17 cellular contexts compared by ENCODE assay signal in the genomic region with DNA sequence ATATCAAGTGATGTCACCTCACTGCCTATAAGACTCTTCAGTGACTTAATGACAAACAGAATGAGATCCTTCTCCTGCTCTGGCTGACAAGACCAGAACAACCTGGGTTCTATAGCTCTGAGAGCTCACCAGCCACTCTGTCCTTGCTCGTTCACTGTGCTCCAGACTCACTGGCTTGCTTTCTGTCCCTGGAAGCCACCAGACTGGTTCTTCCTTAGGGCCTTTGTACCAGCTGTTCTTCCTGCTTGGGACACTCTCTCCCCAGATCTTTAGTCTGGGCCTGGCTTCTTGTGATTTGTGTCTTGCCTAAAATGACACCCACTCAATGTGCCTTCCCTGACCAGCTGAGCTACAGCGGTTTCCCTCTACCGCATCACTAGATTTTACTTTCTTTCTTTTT.
DNase-seq lines count a peak whose midpoint lies in the region; ATAC-seq, FAIRE-seq and TF ChIP-seq lines count a peak whose summit lies in the region.
"Had no signal": no experiment of that assay in that cellular context is flagged by ENCODE, and none has a peak within 500 bp of the region (broad histone marks: within the 10 kb centered on the region; RNA-seq: fewer than 3 reads in every experiment).

No MANE protein-coding gene starts in this region.

- H3K4me3 ChIP-seq in bronchial epithelial cell (ENCODE audit: low read depth, low read length), result no peak overlapping the region
- H3K4me3 ChIP-seq in mesenchymal stem cell (ENCODE audit: insufficient read depth in 1 of 2, low read depth in 1 of 2, low read length in 2 of 2), result no peak overlapping the region
- H3K4me3 ChIP-seq in transverse colon, result no peak overlapping the region
- no peak overlapping the region for H3K4me3 ChIP-seq in dorsolateral prefrontal cortex
- H3K4me3 ChIP-seq: BLaER1 treated with 17β-estradiol and CSF1 and Interleukin-3, amounts not matched to agents 10 nM and 100 nM; cardiac muscle cell; MG63; tibial nerve had no signal

- intact Hi-C loops in transverse colon (cut with DNase I; ENCODE audit: low total_unique reads) (no loop called here), left ventricle myocardium superior (cut with micrococcal nuclease) (no loop called here), dorsolateral prefrontal cortex (cut with DNase I) (no loop called here)

- H2BK15ac ChIP-seq in mesenchymal stem cell (ENCODE audit: low read depth, poor library complexity, severe bottlenecking), result no peak overlapping the region

- H2AK5ac ChIP-seq in mesenchymal stem cell (ENCODE audit: low read length, severe bottlenecking), result peak overlapping the region; percentile 10

- no peak overlapping the region for H3K23ac ChIP-seq in mesenchymal stem cell (ENCODE audit: low read length in 2 of 2)

- H3K27ac ChIP-seq in mesenchymal stem cell (ENCODE audit: low read length, poor library complexity, severe bottlenecking) (no peak overlapping the region), transverse colon (no peak overlapping the region), dorsolateral prefrontal cortex (peak overlapping the region in 12 of 59 donors; percentile 6 to 53 (median 30))
- H3K27ac ChIP-seq: cardiac muscle cell, tibial nerve had no signal

- peak overlapping the region in 1 of 2 experiments; percentile 11 for H3K18ac ChIP-seq in mesenchymal stem cell (ENCODE audit: low read depth in 1 of 2, low read length in 2 of 2)

- peak overlapping the region; percentile 51 for H3K27ac Mint-ChIP-seq in activated T-cell treated with anti-CD3 and anti-CD28 coated beads, Interleukin-2, amount 50 U/mL, for 72 hours

- H3K4me1 ChIP-seq in mesenchymal stem cell (ENCODE audit: control insufficient read depth, insufficient read depth, low read depth, low read length) (no peaks in the 10 kb centered on the region), transverse colon (peaks cover 17 to 44% (median 28%) of the 10 kb centered on the region in 4 donors)

- no peaks in the 10 kb centered on the region for H3K36me3 ChIP-seq in bronchial epithelial cell (ENCODE audit: control insufficient read depth, insufficient read depth, low read length)
- no peaks in the 10 kb centered on the region for H3K36me3 ChIP-seq in mesenchymal stem cell (ENCODE audit: control insufficient read depth in 1 of 2, insufficient read depth in 2 of 2, low read depth in 1 of 2, low read length in 2 of 2)
- H3K36me3 ChIP-seq in transverse colon, result no peaks in the 10 kb centered on the region
- H3K36me3 ChIP-seq: cardiac muscle cell, MG63, tibial nerve had no signal

- peak overlapping the region in 1 of 2 experiments; percentile 24 for H3K4ac ChIP-seq in mesenchymal stem cell (ENCODE audit: low read depth in 1 of 2, low read length in 2 of 2)

- peaks cover 51% of the 10 kb centered on the region for H3K4me1 Mint-ChIP-seq in activated T-cell treated with anti-CD3 and anti-CD28 coated beads, Interleukin-2, amount 50 U/mL, for 72 hours (ENCODE audit: low read depth)

- peaks cover 16% of the 10 kb centered on the region for H3K79me1 ChIP-seq in mesenchymal stem cell (replicated peaks; ENCODE audit: low read length, poor library complexity, severe bottlenecking)

- H3K9ac ChIP-seq in mesenchymal stem cell (ENCODE audit: low read length), result no peak overlapping the region
- H3K9ac ChIP-seq: BLaER1 treated with 17β-estradiol and CSF1 and Interleukin-3, amounts not matched to agents 10 nM and 100 nM had no signal

- H3K27me3 Mint-ChIP-seq in activated T-cell treated with anti-CD3 and anti-CD28 coated beads, Interleukin-2, amount 50 U/mL, for 72 hours (ENCODE audit: low read depth), result no peaks in the 10 kb centered on the region

- H2BK5ac ChIP-seq in mesenchymal stem cell (ENCODE audit: low read depth, low read length, poor library complexity, severe bottlenecking), result no peak overlapping the region

- in situ Hi-C loops in transverse colon (cut with MboI; ENCODE audit: low pct_ligation_motif_present in 1 of 4, low pct_unique_long_range_greater_than_20kb in 1 of 4, low sequenced_read_pairs in 3 of 4), result no loop called here

- no peak for DNase-seq in activated T-cell treated with anti-CD3 and anti-CD28 coated beads, Interleukin-2, amount 50 U/mL, for 72 hours
- DNase-seq in activated T-cell treated with anti-CD3 and anti-CD28 coated beads, Interleukin-2, amount 50 U/mL, for 1 hour, result no peak
- DNase-seq in bronchial epithelial cell (ENCODE audit: low read depth) (no peak), mesenchymal stem cell (no peak), transverse colon (peak; percentile 42), left ventricle myocardium superior (no peak), dorsolateral prefrontal cortex (no peak), SIG-M5 (lab: John Stamatoyannopoulos, UW) (no peak)
- DNase-seq: effector CD8-positive, alpha-beta T cell; MG63; NCI-H1694; NCI-H446 treated with DMSO at 0.1 percent for 48 hours; SHP77 had no signal

- H3K9me3 ChIP-seq in mesenchymal stem cell (ENCODE audit: control insufficient read depth, low read length), result no peaks in the 10 kb centered on the region
- no peaks in the 10 kb centered on the region for H3K9me3 ChIP-seq in transverse colon
- H3K9me3 ChIP-seq: MG63, tibial nerve had no signal

- ATAC-seq in activated T-cell treated with anti-CD3 and anti-CD28 coated beads, Interleukin-2, amount 50 U/mL, for 72 hours (replicated peaks in 1 of 2), result no peak
- ATAC-seq in left ventricle myocardium superior, result no peak
- ATAC-seq: HepG2 had no signal

- H4K8ac ChIP-seq in mesenchymal stem cell (ENCODE audit: low read length), result no peak overlapping the region

- H2AFZ ChIP-seq in mesenchymal stem cell (ENCODE audit: low read depth, low read length), result no peak overlapping the region

- no peak for TF ChIP-seq EP300 in transverse colon (IDR thresholded peaks at IDR 0.05; ENCODE audit: low read depth)

- peak; percentile 7 for FAIRE-seq in bronchial epithelial cell (lab: Jason Lieb, UNC)
- FAIRE-seq: HepG2 had no signal

- H3K4me2 ChIP-seq in mesenchymal stem cell (ENCODE audit: low read length, poor library complexity, severe bottlenecking), result no peak overlapping the region

- no peaks in the 10 kb centered on the region for H3K27me3 ChIP-seq in bronchial epithelial cell (ENCODE audit: control insufficient read depth, insufficient read depth, low read length)
- H3K27me3 ChIP-seq in mesenchymal stem cell (ENCODE audit: control insufficient read depth in 1 of 2, insufficient read depth in 1 of 2, low read length in 2 of 2), result no peaks in the 10 kb centered on the region
- no peaks in the 10 kb centered on the region for H3K27me3 ChIP-seq in transverse colon
- no peaks in the 10 kb centered on the region for H3K27me3 ChIP-seq in dorsolateral prefrontal cortex
- H3K27me3 ChIP-seq: BLaER1 treated with 17β-estradiol and CSF1 and Interleukin-3, amounts not matched to agents 10 nM and 100 nM; cardiac muscle cell; MG63; tibial nerve had no signal

- H4K91ac ChIP-seq in mesenchymal stem cell (ENCODE audit: low read length), result no peak overlapping the region

- no peak overlapping the region for H3K4me3 Mint-ChIP-seq in activated T-cell treated with anti-CD3 and anti-CD28 coated beads, Interleukin-2, amount 50 U/mL, for 72 hours

- H2BK12ac ChIP-seq in mesenchymal stem cell (ENCODE audit: low read length in 2 of 2), result peak overlapping the region in 1 of 2 experiments; percentile 54

- H3K14ac ChIP-seq in mesenchymal stem cell (ENCODE audit: low read length in 2 of 2), result no peak overlapping the region

- no peak for TF ChIP-seq POLR2A in transverse colon (IDR thresholded peaks at IDR 0.05)

- 92% methylated on average over 3 of the region's 3 CpGs for WGBS in mesenchymal stem cell
- 83 to 100% methylated on average over 1 to 3 of the region's 3 CpGs for WGBS in transverse colon (ENCODE audit: low coverage in 1 of 2), 2 donors

- no peak for TF ChIP-seq CTCF in bronchial epithelial cell (IDR thresholded peaks at IDR 0.05; ENCODE audit: insufficient read depth, low read length, severe bottlenecking)
- no peak for TF ChIP-seq CTCF in transverse colon (IDR thresholded peaks at IDR 0.05)
- TF ChIP-seq CTCF in dorsolateral prefrontal cortex (IDR thresholded peaks at IDR 0.05 in 54 of 56, conservative IDR thresholded peaks at IDR 0.05 in 2 of 56; ENCODE audit: low read depth in 1 of 56, partially characterized antibody in 56 of 56), result no peak

- no peaks in the 10 kb centered on the region for H3K9me3 Mint-ChIP-seq in activated T-cell treated with anti-CD3 and anti-CD28 coated beads, Interleukin-2, amount 50 U/mL, for 72 hours

- H2BK120ac ChIP-seq in mesenchymal stem cell (ENCODE audit: low read depth, low read length), result no peak overlapping the region

- no peaks in the 10 kb centered on the region for H3K36me3 Mint-ChIP-seq in activated T-cell treated with anti-CD3 and anti-CD28 coated beads, Interleukin-2, amount 50 U/mL, for 72 hours (ENCODE audit: insufficient read depth in 2 of 2)
